16 cellular contexts compared by ENCODE assay signal in genomic region chr17:16313159-16314090, GRCh38. TPM values are rescaled to one million over a fixed set of nuclear protein-coding genes. Genes with fewer than 3 reads are reported as not detected.
DNase-seq lines count a peak whose midpoint lies in the region; ATAC-seq lines count a peak whose summit lies in the region.
"Had no signal": no experiment of that assay in that cellular context is flagged by ENCODE, and none has a peak within 500 bp of the region (broad histone marks: within the 10 kb centered on the region; RNA-seq: fewer than 3 reads in every experiment).

No MANE protein-coding gene starts in this region.

- H3K27me3 Mint-ChIP-seq in activated T-helper 17 cell treated with anti-CD3 and anti-CD28 coated beads, Interleukin-2, amount 50 U/mL, for 72 hours = no peaks in the 10 kb centered on the region
- H3K27me3 Mint-ChIP-seq in effector memory CD8-positive, alpha-beta T cell = no peaks in the 10 kb centered on the region
- H3K27me3 Mint-ChIP-seq: activated CD4-positive, alpha-beta memory T cell treated with anti-CD3 and anti-CD28 coated beads for 36 hours had no signal

- H3K4me3 Mint-ChIP-seq in activated T-helper 17 cell treated with anti-CD3 and anti-CD28 coated beads, Interleukin-2, amount 50 U/mL, for 72 hours = no peak overlapping the region
- no peak overlapping the region for H3K4me3 Mint-ChIP-seq in effector memory CD8-positive, alpha-beta T cell
- H3K4me3 Mint-ChIP-seq: activated CD4-positive, alpha-beta memory T cell treated with anti-CD3 and anti-CD28 coated beads for 36 hours had no signal

- peak; percentile 29 for DNase-seq in NCI-H82 (lab: John Stamatoyannopoulos, UW)
- DNase-seq in NCI-H82 treated with DMSO at 0.1 percent for 48 hours (lab: John Stamatoyannopoulos, UW; ENCODE audit: unreplicated experiment) = no peak
- DNase-seq in kidney tubule cell (ENCODE audit: low spot score) = peak; percentile 83
- DNase-seq in effector memory CD8-positive, alpha-beta T cell = no peak
- no peak for DNase-seq in AG20443 (ENCODE audit: low spot score)
- DNase-seq in NCI-H2196 treated with DMSO at 0.1 percent for 48 hours (lab: John Stamatoyannopoulos, UW; ENCODE audit: unreplicated experiment) = no peak
- no peak for DNase-seq in NCI-H748 (lab: John Stamatoyannopoulos, UW; ENCODE audit: unreplicated experiment)
- DNase-seq: activated CD4-positive, alpha-beta memory T cell treated with anti-CD3 and anti-CD28 coated beads for 36 hours; adrenal gland; head of caudate nucleus; NCI-H1930; posterior cingulate gyrus; stimulated activated CD4-positive, alpha-beta T cell treated with anti-CD3 and anti-CD28 coated beads, Interleukin-15, amount 100 ng/mL, for 24 hours had no signal

- H3K36me3 Mint-ChIP-seq in activated T-helper 17 cell treated with anti-CD3 and anti-CD28 coated beads, Interleukin-2, amount 50 U/mL, for 72 hours (ENCODE audit: low read depth) = peaks cover 20% of the 10 kb centered on the region
- H3K36me3 Mint-ChIP-seq in effector memory CD8-positive, alpha-beta T cell (ENCODE audit: insufficient read depth) = peaks cover 14% of the 10 kb centered on the region

- ATAC-seq in activated T-helper 17 cell treated with anti-CD3 and anti-CD28 coated beads, Interleukin-2, amount 50 U/mL, for 72 hours (replicated peaks) = no peak
- no peak for ATAC-seq in effector memory CD8-positive, alpha-beta T cell (replicated peaks)
- ATAC-seq: esophagus mucosa, Right ventricle myocardium inferior had no signal

- H3K4me1 Mint-ChIP-seq in activated T-helper 17 cell treated with anti-CD3 and anti-CD28 coated beads, Interleukin-2, amount 50 U/mL, for 72 hours = peaks cover 10% of the 10 kb centered on the region
- H3K4me1 Mint-ChIP-seq in effector memory CD8-positive, alpha-beta T cell (ENCODE audit: low read depth in 2 of 2) = peaks cover 12 to 19% of the 10 kb centered on the region in 2 donors

- peak overlapping the region; percentile 29 for H3K27ac Mint-ChIP-seq in activated T-helper 17 cell treated with anti-CD3 and anti-CD28 coated beads, Interleukin-2, amount 50 U/mL, for 72 hours
- H3K27ac Mint-ChIP-seq in effector memory CD8-positive, alpha-beta T cell = peak overlapping the region in 1 of 2 donors; percentile 78
- H3K27ac Mint-ChIP-seq: activated CD4-positive, alpha-beta memory T cell treated with anti-CD3 and anti-CD28 coated beads for 36 hours had no signal

- no peaks in the 10 kb centered on the region for H3K9me3 Mint-ChIP-seq in activated T-helper 17 cell treated with anti-CD3 and anti-CD28 coated beads, Interleukin-2, amount 50 U/mL, for 72 hours
- H3K9me3 Mint-ChIP-seq in effector memory CD8-positive, alpha-beta T cell = no peaks in the 10 kb centered on the region
- H3K9me3 Mint-ChIP-seq: activated CD4-positive, alpha-beta memory T cell treated with anti-CD3 and anti-CD28 coated beads for 36 hours had no signal

RNA-seq across cellular contexts. Expression of gene CENPV, which starts 39.8 kb away (rescaled TPM):
- total RNA-seq in activated T-helper 17 cell treated with anti-CD3 and anti-CD28 coated beads, Interleukin-2, amount 50 U/mL, for 72 hours = 10 to 100 TPM; 17.5 to 43.5 TPM

Comparison
In these comparisons a context has a peak if more than half of its experiments do, and no peak if none do; other contexts are left out.
1. DNase-seq: peak in NCI-H82 (single experiment) and kidney tubule cell (single experiment); none in NCI-H82 treated with DMSO at 0.1 percent for 48 hours (single experiment), effector memory CD8-positive, alpha-beta T cell (0 of 3), AG20443 (single experiment), NCI-H2196 treated with DMSO at 0.1 percent for 48 hours (single experiment) and NCI-H748 (single experiment).